In the genomic region with DNA sequence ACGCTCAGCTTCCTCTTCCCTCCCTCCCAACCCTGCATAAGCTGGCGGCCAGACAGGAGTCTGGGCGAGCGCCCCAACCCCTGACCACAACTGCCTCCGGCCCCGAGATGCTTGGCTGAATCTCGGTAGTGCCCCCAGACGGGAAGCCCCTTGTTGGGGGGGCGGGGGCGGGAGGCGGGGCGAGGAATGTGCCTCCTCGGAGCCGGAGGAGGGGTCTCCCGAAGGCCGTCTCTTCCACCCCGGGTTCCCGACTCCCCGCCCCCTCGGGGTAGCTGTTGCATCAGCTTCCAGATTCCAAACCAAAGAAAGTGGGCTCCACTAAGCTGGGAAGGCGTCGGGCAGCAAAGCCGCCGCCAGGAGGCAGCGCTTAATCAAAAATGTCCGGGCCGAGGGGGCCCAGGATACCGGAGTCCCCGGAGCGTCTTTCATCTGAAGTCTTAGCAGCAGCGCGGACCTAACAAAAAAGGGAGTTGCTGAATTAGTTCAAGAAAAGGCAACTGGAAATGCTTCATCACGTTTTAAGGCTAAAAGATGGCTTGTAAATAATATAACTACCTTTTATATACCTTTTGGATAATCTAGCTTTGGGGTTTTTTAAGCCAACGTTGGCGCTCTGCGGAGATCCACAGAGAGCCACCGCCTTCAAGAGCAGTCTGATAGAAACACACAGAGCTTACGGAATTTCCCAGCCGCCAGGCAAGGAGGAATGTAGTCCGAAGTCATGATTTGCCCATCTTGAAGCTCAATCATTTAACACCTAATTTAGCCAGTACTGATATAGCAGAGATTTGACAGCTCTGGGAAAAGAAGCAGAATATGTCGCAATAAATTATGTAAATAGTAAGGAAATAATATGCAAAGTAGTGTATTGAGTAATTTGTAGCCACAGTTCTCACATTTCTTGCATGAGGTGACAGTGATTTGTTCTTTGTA, we compare ENCODE assay signal across 8 cellular contexts.
DNase-seq lines count a peak whose midpoint lies in the region; ATAC-seq, FAIRE-seq and TF ChIP-seq lines count a peak whose summit lies in the region.

No MANE protein-coding gene starts in this region.

- H3K4me3 Mint-ChIP-seq in central memory CD8-positive, alpha-beta T cell = peak overlapping the region; percentile 32

- no peak overlapping the region for H3K27ac Mint-ChIP-seq in central memory CD8-positive, alpha-beta T cell (ENCODE audit: low read depth)

- FAIRE-seq in GM19239 (lab: Jason Lieb, UNC) = peak; percentile 76

- peaks cover 2% of the 10 kb centered on the region for H3K36me3 Mint-ChIP-seq in central memory CD8-positive, alpha-beta T cell (ENCODE audit: insufficient read depth)

- peaks cover 39% of the 10 kb centered on the region for H3K27me3 Mint-ChIP-seq in central memory CD8-positive, alpha-beta T cell

- no peak for DNase-seq in GM19239 (ENCODE audit: insufficient read length, low spot score)
- peak; percentile 10 for DNase-seq in KG1 (lab: John Stamatoyannopoulos, UW)
- DNase-seq in activated CD4-positive, CD25-positive, alpha-beta regulatory T cell (lab: John Stamatoyannopoulos, UW) = peak; percentile 24 to 50 (median 34)
- DNase-seq in central memory CD8-positive, alpha-beta T cell (ENCODE audit: low spot score in 2 of 2) = peak; percentile 38 to 53
- peak; percentile 92 for DNase-seq in kidney tubule cell (ENCODE audit: low spot score)
- DNase-seq in stimulated activated CD4-positive, alpha-beta T cell treated with anti-CD3 and anti-CD28 coated beads, Interleukin-1b, Interleukin-23, amount 100 ng/mL, for 4 hours (ENCODE audit: low read depth in 2 of 2) = peak; percentile 62 to 63

- H3K27ac ChIP-seq in C4-2B = no peak overlapping the region

- peak; percentile 90 for ATAC-seq in central memory CD8-positive, alpha-beta T cell (replicated peaks; ENCODE audit: extremely low read depth, poor library complexity, severe bottlenecking)
- no peak for ATAC-seq in GM18870 (IDR thresholded peaks at IDR 0.05; ENCODE audit: unreplicated experiment)

- H3K4me1 Mint-ChIP-seq in central memory CD8-positive, alpha-beta T cell = no peaks in the 10 kb centered on the region

- no peaks in the 10 kb centered on the region for H3K9me3 Mint-ChIP-seq in central memory CD8-positive, alpha-beta T cell

- peak; percentile 67 for TF ChIP-seq CTCF in C4-2B (conservative IDR thresholded peaks at IDR 0.05)
